26 cellular contexts compared by ENCODE assay signal in the genomic region with DNA sequence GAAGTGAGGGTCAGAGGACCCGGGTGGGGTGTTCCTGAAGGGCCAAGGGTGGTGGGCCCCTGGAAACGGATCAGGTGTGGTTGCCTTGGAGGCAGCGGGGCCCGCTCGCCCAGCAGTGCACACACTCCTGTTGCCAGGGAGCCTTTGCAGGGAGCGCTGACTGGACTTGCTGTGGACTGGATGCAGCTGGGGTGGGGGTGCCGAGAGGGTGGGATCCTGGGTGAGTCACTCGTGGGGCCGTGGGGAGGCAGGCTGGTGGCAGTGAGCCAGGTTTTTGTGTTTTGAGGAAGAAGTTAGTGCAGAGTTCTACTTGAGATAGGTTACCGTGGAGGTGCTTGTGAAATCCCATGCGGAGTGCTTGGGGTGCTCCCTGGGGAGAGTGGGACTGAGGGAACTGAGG. TPM values are rescaled to one million over a fixed set of nuclear protein-coding genes. Genes with fewer than 3 reads are reported as not detected.
A peak's percentile ranks its signal among the peaks of the same experiment; 100 is the strongest.
DNase-seq lines count a peak whose midpoint lies in the region; ATAC-seq and TF ChIP-seq lines count a peak whose summit lies in the region.
"Had no signal": no experiment of that assay in that cellular context is flagged by ENCODE, and none has a peak within 500 bp of the region (broad histone marks: within the 10 kb centered on the region; RNA-seq: fewer than 3 reads in every experiment).

No MANE protein-coding gene starts in this region.

- no peaks in the 10 kb centered on the region for H3K9me2 ChIP-seq in HCT116 (ENCODE audit: insufficient read depth)

- POLR2A ChIA-PET in HCT116 (lab: Charles Lee): no interaction called here

- H2AFZ ChIP-seq in HCT116 (ENCODE audit: low read depth, low read length, poor library complexity, severe bottlenecking): no peak overlapping the region

- no peaks in the 10 kb centered on the region for H4K20me1 ChIP-seq in HCT116 (ENCODE audit: insufficient read depth)

- TF ChIP-seq RAD21 in HCT116 (IDR thresholded peaks at IDR 0.05; ENCODE audit: low read depth): no peak

- H3K4me3 Mint-ChIP-seq in CD14-positive monocyte: no peak overlapping the region
- H3K4me3 Mint-ChIP-seq: activated T-helper 17 cell treated with anti-CD3 and anti-CD28 coated beads, Interleukin-2, amount 50 U/mL, for 72 hours; dendritic cell treated with granulocyte-macrophage colony-stimulating factor and Interleukin-4, amounts not matched to agents 40 ng/mL and 50 ng/mL, for 4 days; neural crest cell had no signal

- no peaks in the 10 kb centered on the region for H3K36me3 ChIP-seq in HCT116 (ENCODE audit: control insufficient read depth in 1 of 2, insufficient read depth in 2 of 2, low read length in 2 of 2)
- no peaks in the 10 kb centered on the region for H3K36me3 ChIP-seq in gastroesophageal sphincter
- no peaks in the 10 kb centered on the region for H3K36me3 ChIP-seq in mucosa of descending colon (ENCODE audit: low read depth)
- H3K36me3 ChIP-seq: cardiac muscle cell had no signal

- no peaks in the 10 kb centered on the region for H3K9me3 Mint-ChIP-seq in CD14-positive monocyte
- H3K9me3 Mint-ChIP-seq: activated T-helper 17 cell treated with anti-CD3 and anti-CD28 coated beads, Interleukin-2, amount 50 U/mL, for 72 hours; CD4-positive, alpha-beta memory T cell; dendritic cell treated with granulocyte-macrophage colony-stimulating factor and Interleukin-4, amounts not matched to agents 40 ng/mL and 50 ng/mL, for 4 days; neural crest cell had no signal

- H3K9ac ChIP-seq in HCT116 (ENCODE audit: low read length): no peak overlapping the region
- H3K9ac ChIP-seq: KMS-11 had no signal

- H3K36me3 Mint-ChIP-seq in CD14-positive monocyte: no peaks in the 10 kb centered on the region
- H3K36me3 Mint-ChIP-seq: CD4-positive, alpha-beta memory T cell had no signal

- no peak for TF ChIP-seq EP300 in gastroesophageal sphincter (IDR thresholded peaks at IDR 0.05)

- no TSS peak for BruUV-seq in HCT116 (replicated peaks; lab: Mats Ljungman, UMichigan)

- no CpG with 5 or more reads among the region's 11 CpGs for WGBS in gastroesophageal sphincter (ENCODE audit: low coverage in 1 of 2), 2 donors

- RAD21 ChIA-PET in HCT116 (lab: Charles Lee; ENCODE audit: low non-redundant PET in 1 of 2, low total read pairs in 2 of 2, uncharacterized antibody in 2 of 2, unreplicated experiment in 2 of 2): interaction anchor here (0.7 to 1.4 kb wide), 2 partner anchors 255 to 296 kb away, joined by 3 to 5 read pairs; no protein-coding TSS in a partner anchor

- ATAC-seq in HCT116 (peak; percentile 23), gastroesophageal sphincter (peak; percentile 26), mucosa of descending colon (peak; percentile 21), HG02884 (IDR thresholded peaks at IDR 0.05; ENCODE audit: unreplicated experiment) (no peak), GM21515 (IDR thresholded peaks at IDR 0.05; ENCODE audit: unreplicated experiment) (no peak)

- H3K4me2 ChIP-seq in HCT116 (ENCODE audit: low read length): no peak overlapping the region
- H3K4me2 ChIP-seq: KMS-11 had no signal

- peaks cover 0 to 5% of the 10 kb centered on the region in 2 experiments; a peak in 1 of 4 replicates for H3K4me1 ChIP-seq in HCT116 (ENCODE audit: control insufficient read depth in 1 of 2, insufficient read depth in 2 of 2, low read length in 2 of 2)
- H3K4me1 ChIP-seq in gastroesophageal sphincter: no peaks in the 10 kb centered on the region
- no peaks in the 10 kb centered on the region for H3K4me1 ChIP-seq in mucosa of descending colon (ENCODE audit: low read depth)
- H3K4me1 ChIP-seq: testis had no signal

- H3K4me3 ChIP-seq in HCT116 (replicated peaks in 1 of 2; ENCODE audit: low read depth in 1 of 2, low read length in 2 of 2) (no peak overlapping the region), gastroesophageal sphincter (no peak overlapping the region), mucosa of descending colon (no peak overlapping the region)
- H3K4me3 ChIP-seq: cardiac muscle cell, testis had no signal

- no peaks in the 10 kb centered on the region for H3K79me2 ChIP-seq in HCT116 (ENCODE audit: insufficient read depth, low read length)

- H3K27me3 Mint-ChIP-seq in CD14-positive monocyte (ENCODE audit: low read depth in 3 of 3): no peaks in the 10 kb centered on the region
- H3K27me3 Mint-ChIP-seq: activated T-helper 17 cell treated with anti-CD3 and anti-CD28 coated beads, Interleukin-2, amount 50 U/mL, for 72 hours; CD4-positive, alpha-beta memory T cell; dendritic cell treated with granulocyte-macrophage colony-stimulating factor and Interleukin-4, amounts not matched to agents 40 ng/mL and 50 ng/mL, for 4 days had no signal

- CTCF ChIA-PET in HCT116 (lab: Charles Lee): interaction anchor here (0.8 to 4.2 kb wide), 10 partner anchors 11 to 296 kb away, joined by 3 to 43 read pairs (median 6); partner anchors contain the start of genes H19 and SYT8

- intact Hi-C loops in CD14-positive monocyte (cut with micrococcal nuclease) (no loop called here), HCT116 (cut with micrococcal nuclease) (loop anchor here (10.0 kb wide), 1 partner anchor 54 kb away; the partner anchor contains the start of gene PRR33), mucosa of descending colon (cut with DNase I, micrococcal nuclease) (no loop called here)

- DNase-seq in CD14-positive monocyte (ENCODE audit: low spot score): peak; percentile 80
- no peak for DNase-seq in HCT116 (ENCODE audit: low read depth, low spot score)
- DNase-seq in mucosa of descending colon: peak in 2 of 3 donors; percentile 8 to 45
- no peak for DNase-seq in stimulated activated CD4-positive, alpha-beta T cell treated with anti-CD3 and anti-CD28 coated beads, Interleukin-15, amount 100 ng/mL, for 24 hours
- DNase-seq: DMS153; NCI-H187; NCI-H748 treated with DMSO at 0.1 percent for 48 hours; OCI-M1; SHP77; small intestine; stimulated activated CD4-positive, alpha-beta T cell treated with anti-CD3 and anti-CD28 coated beads, Interleukin-2, amount 100 ng/mL, for 48 hours; stimulated activated naive CD4-positive, alpha-beta T cell; testis had no signal

- H3K27ac ChIP-seq in HCT116 (ENCODE audit: low read depth, low read length): no peak overlapping the region
- H3K27ac ChIP-seq in gastroesophageal sphincter: no peak overlapping the region
- H3K27ac ChIP-seq: cardiac muscle cell, KMS-11, testis had no signal

- H3K27ac Mint-ChIP-seq in CD14-positive monocyte: no peak overlapping the region
- H3K27ac Mint-ChIP-seq: activated T-helper 17 cell treated with anti-CD3 and anti-CD28 coated beads, Interleukin-2, amount 50 U/mL, for 72 hours; CD4-positive, alpha-beta memory T cell; dendritic cell treated with granulocyte-macrophage colony-stimulating factor and Interleukin-4, amounts not matched to agents 40 ng/mL and 50 ng/mL, for 4 days had no signal

- TF ChIP-seq CTCF in CD14-positive monocyte (IDR thresholded peaks at IDR 0.05): no peak
- TF ChIP-seq CTCF in HCT116 (IDR thresholded peaks at IDR 0.05 in 2 of 3, conservative IDR thresholded peaks at IDR 0.05 in 1 of 3; ENCODE audit: borderline replicate concordance in 1 of 3, insufficient read depth in 1 of 3, low read depth in 2 of 3, low read length in 2 of 3): no peak
- no peak for TF ChIP-seq CTCF in gastroesophageal sphincter (IDR thresholded peaks at IDR 0.05)
- no peak for TF ChIP-seq CTCF in mucosa of descending colon (IDR thresholded peaks at IDR 0.05)

- H3K4me1 Mint-ChIP-seq in CD14-positive monocyte: no peaks in the 10 kb centered on the region
- H3K4me1 Mint-ChIP-seq: activated T-helper 17 cell treated with anti-CD3 and anti-CD28 coated beads, Interleukin-2, amount 50 U/mL, for 72 hours; neural crest cell had no signal

- H3K27me3 ChIP-seq in HCT116 (ENCODE audit: insufficient read depth, low read length) (no peaks in the 10 kb centered on the region), gastroesophageal sphincter (no peaks in the 10 kb centered on the region)
- H3K27me3 ChIP-seq: cardiac muscle cell, testis had no signal

- TF ChIP-seq POLR2A in HCT116 (IDR thresholded peaks at IDR 0.05; ENCODE audit: borderline replicate concordance, extremely low read depth, insufficient read depth, insufficient read length) (no peak), gastroesophageal sphincter (IDR thresholded peaks at IDR 0.05) (no peak)

- H3K9me3 ChIP-seq in HCT116 (ENCODE audit: control insufficient read depth in 1 of 2, insufficient read depth in 1 of 2, low read depth in 1 of 2, low read length in 2 of 2) (no peaks in the 10 kb centered on the region), gastroesophageal sphincter (no peaks in the 10 kb centered on the region), mucosa of descending colon (no peaks in the 10 kb centered on the region)
- H3K9me3 ChIP-seq: testis had no signal

TF ChIP-seq in HCT116, 20 proteins besides CTCF, POLR2A, EP300 and RAD21 (continues in another document):
- TF ChIP-seq ZFX (IDR thresholded peaks at IDR 0.05) (no peak), EGR1 (IDR thresholded peaks at IDR 0.05; ENCODE audit: low read depth) (no peak), SIN3A (IDR thresholded peaks at IDR 0.05; ENCODE audit: low read depth) (no peak), SP1 (IDR thresholded peaks at IDR 0.05; ENCODE audit: low read depth) (no peak), ELF1 (IDR thresholded peaks at IDR 0.05; ENCODE audit: borderline replicate concordance, low read depth) (no peak)
- TF ChIP-seq, protein P1, sequence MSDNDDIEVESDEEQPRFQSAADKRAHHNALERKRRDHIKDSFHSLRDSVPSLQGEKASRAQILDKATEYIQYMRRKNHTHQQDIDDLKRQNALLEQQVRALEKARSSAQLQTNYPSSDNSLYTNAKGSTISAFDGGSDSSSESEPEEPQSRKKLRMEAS (IDR thresholded peaks at IDR 0.05): no peak

RNA-seq across cellular contexts. Expression of gene MRPL23, which starts 1.3 kb away (rescaled TPM):
- 10 to 100 TPM; 19.3 to 51.1 TPM for polyA plus RNA-seq in CD14-positive monocyte
- total RNA-seq in HCT116 (2021; ENCODE audit: unreplicated experiment): 109 TPM
- polyA plus RNA-seq in HCT116 (2012): 120 and 124 TPM in 2 replicates
- 100 to 1,000 TPM in 2 of 4 donors, 10 to 100 TPM in 2; 87.0 to 132 (median 106) TPM for total RNA-seq in gastroesophageal sphincter
- 100 to 1,000 TPM in 1 of 3 donors, 10 to 100 TPM in 2; 42.5 to 105 (median 56.1) TPM for total RNA-seq in mucosa of descending colon

RNA-seq across cellular contexts. Expression of gene TNNT3, which starts 28.9 kb away (rescaled TPM):
- not detected for polyA plus RNA-seq in CD14-positive monocyte
- total RNA-seq in HCT116 (2021; ENCODE audit: unreplicated experiment) (0.71 TPM), gastroesophageal sphincter (1 to 10 TPM; 1.7 to 4.3 (median 2.5) TPM), mucosa of descending colon (1 to 10 TPM in 1 of 3 donors, under 1 TPM in 1, not detected in 1; 0.72 to 2.7 TPM)
- 0.05 TPM in 1 of 2 replicates, not detected in the other for polyA plus RNA-seq in HCT116 (2012)
- total RNA-seq: H1, neural crest cell, pulmonary artery endothelial cell had no signal
- polyA plus RNA-seq: CD4-positive, alpha-beta memory T cell; H1 had no signal

RNA-seq across cellular contexts. Expression of gene H19, which starts 49.3 kb away (rescaled TPM):
- polyA plus RNA-seq in CD14-positive monocyte: not detected
- 10.5 TPM for total RNA-seq in HCT116 (2021; ENCODE audit: unreplicated experiment)
- 7.3 and 8.1 TPM in 2 replicates for polyA plus RNA-seq in HCT116 (2012)
- 100 to 1,000 TPM in 3 of 4 donors, 10 to 100 TPM in 1; 77.5 to 429 (median 399) TPM for total RNA-seq in gastroesophageal sphincter
- total RNA-seq in mucosa of descending colon: 10 to 100 TPM in 2 of 3 donors, 1 to 10 TPM in 1; 5.8 to 59.3 (median 13.5) TPM
- total RNA-seq: activated T-helper 17 cell treated with anti-CD3 and anti-CD28 coated beads, Interleukin-2, amount 50 U/mL, for 72 hours; CD4-positive, alpha-beta memory T cell had no signal
- polyA plus RNA-seq: CD4-positive, alpha-beta memory T cell had no signal

RNA-seq across cellular contexts. Expression of gene PRR33, which starts 56.7 kb away (rescaled TPM):
- polyA plus RNA-seq in CD14-positive monocyte: not detected
- not detected for total RNA-seq in HCT116 (2021; ENCODE audit: unreplicated experiment)
- 0.03 TPM in 1 of 2 replicates, not detected in the other for polyA plus RNA-seq in HCT116 (2012)
- total RNA-seq in gastroesophageal sphincter: not detected
- not detected for total RNA-seq in mucosa of descending colon
- total RNA-seq: cardiac muscle cell; CD4-positive, alpha-beta memory T cell; H1; liver; mucosa of gallbladder; neural crest cell; pulmonary artery endothelial cell had no signal
- polyA plus RNA-seq: cardiac muscle cell, liver had no signal

Comparison
In these comparisons a context has a peak if more than half of its experiments do, and no peak if none do; other contexts are left out.
1. DNase-seq: peak in CD14-positive monocyte (single experiment) and mucosa of descending colon (2 of 3); none in HCT116 (single experiment) and stimulated activated CD4-positive, alpha-beta T cell treated with anti-CD3 and anti-CD28 coated beads, Interleukin-15, amount 100 ng/mL, for 24 hours (single experiment).
2. ATAC-seq: peak in HCT116 (single experiment), gastroesophageal sphincter (single experiment) and mucosa of descending colon (single experiment); none in HG02884 (single experiment) and GM21515 (single experiment).